ENCODE assay signal across 1 cellular context in the genomic region with DNA sequence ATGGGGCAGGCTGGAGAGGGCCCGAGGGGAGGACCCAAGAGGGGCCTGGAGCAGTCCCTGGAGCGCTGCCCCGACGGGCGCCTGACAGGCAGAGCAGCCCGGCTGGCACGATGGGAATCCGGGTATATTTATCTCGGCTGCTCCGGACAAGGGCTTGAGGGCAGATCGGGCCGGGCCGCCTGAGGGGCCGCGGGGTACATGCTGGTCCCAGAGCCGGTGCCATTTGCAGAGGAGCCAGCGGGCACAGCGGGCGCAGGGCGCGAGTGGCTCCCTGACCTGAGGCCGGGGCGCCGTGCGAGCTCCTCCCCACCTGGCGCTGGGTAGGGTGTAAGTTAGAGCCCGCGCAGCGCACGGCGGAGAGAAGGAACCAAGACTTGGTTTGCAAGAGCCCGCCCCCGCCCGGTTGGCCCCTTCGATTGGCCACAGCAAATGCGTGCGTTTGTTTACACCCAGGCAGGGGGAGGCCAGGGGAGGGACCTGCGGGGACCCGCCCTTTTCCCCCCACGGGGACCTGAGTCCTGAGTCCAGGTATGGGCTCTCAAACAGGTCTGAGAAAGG.
TF ChIP-seq lines count a peak whose summit lies in the region.

No MANE protein-coding gene starts in this region.

TF ChIP-seq in HepG2, 621 proteins besides CTCF, POLR2A, EP300 and RAD21 (continued from another document and continues in another):
- TF ChIP-seq ZNF569 (CRISPR knock-in tag; IDR thresholded peaks at IDR 0.05; ENCODE audit: borderline replicate concordance) (no peak), ELF1 (CRISPR knock-in tag; IDR thresholded peaks at IDR 0.05) (peak; percentile 16; the same call in 1 of the 2 replicates), BATF2 (CRISPR knock-in tag; IDR thresholded peaks at IDR 0.05) (no peak), SALL1 (CRISPR knock-in tag; IDR thresholded peaks at IDR 0.05) (peak; percentile 37), ZBTB38 (CRISPR knock-in tag; IDR thresholded peaks at IDR 0.05) (no peak), TCF7 (IDR thresholded peaks at IDR 0.05; ENCODE audit: low read depth) (no peak), ZNF317 (CRISPR knock-in tag; IDR thresholded peaks at IDR 0.05) (no peak), FOXA3 (CRISPR knock-in tag; IDR thresholded peaks at IDR 0.05) (peak; percentile 87), MATR3 (CRISPR knock-in tag; IDR thresholded peaks at IDR 0.05) (no peak), GFI1 (CRISPR knock-in tag; IDR thresholded peaks at IDR 0.05; ENCODE audit: borderline replicate concordance) (0 out of 2 replicates have a peak, but pooled peaks have one; percentile 20), THAP8 (CRISPR knock-in tag; IDR thresholded peaks at IDR 0.05; ENCODE audit: borderline replicate concordance) (0 out of 2 replicates have a peak, but pooled peaks have one; percentile 69), PCBP2 (optimal IDR thresholded peaks at IDR 0.05; ENCODE audit: low read depth, low read length, poor library complexity, severe bottlenecking) (no peak), PLSCR1 (CRISPR knock-in tag; IDR thresholded peaks at IDR 0.05; ENCODE audit: borderline replicate concordance) (0 out of 2 replicates have a peak, but pooled peaks have one; percentile 46), ZNF704 (CRISPR knock-in tag; IDR thresholded peaks at IDR 0.05; ENCODE audit: borderline replicate concordance) (no peak), SOX5 (CRISPR knock-in tag; IDR thresholded peaks at IDR 0.05; ENCODE audit: borderline replicate concordance) (no peak), SMARCE1 (IDR thresholded peaks at IDR 0.05; ENCODE audit: borderline replicate concordance) (no peak), REXO4 (CRISPR knock-in tag; IDR thresholded peaks at IDR 0.05; ENCODE audit: borderline replicate concordance) (no peak), ZNF768 (CRISPR knock-in tag; IDR thresholded peaks at IDR 0.05) (no peak), ATM (IDR thresholded peaks at IDR 0.05; ENCODE audit: borderline replicate concordance) (no peak), JUND (CRISPR knock-in tag; IDR thresholded peaks at IDR 0.05) (no peak), CSRNP2 (CRISPR knock-in tag; conservative IDR thresholded peaks at IDR 0.05; ENCODE audit: low read depth) (no peak), CBX5 (CRISPR knock-in tag; IDR thresholded peaks at IDR 0.05; ENCODE audit: borderline replicate concordance) (0 out of 2 replicates have a peak, but pooled peaks have one; percentile 23), ZNF20 (CRISPR knock-in tag; IDR thresholded peaks at IDR 0.05) (no peak), ATF4 (CRISPR knock-in tag; IDR thresholded peaks at IDR 0.05) (0 out of 4 replicates have a peak, but pooled peaks of 1 of the 2 experiments have one; percentile 4), FOXA1 (IDR thresholded peaks at IDR 0.05) (no peak), FOXA1 (CRISPR knock-in tag; IDR thresholded peaks at IDR 0.05) (peak; percentile 68), GZF1 (CRISPR knock-in tag; IDR thresholded peaks at IDR 0.05) (no peak), ZNF747 (CRISPR knock-in tag; IDR thresholded peaks at IDR 0.05; ENCODE audit: borderline replicate concordance) (no peak), ZNF891 (CRISPR knock-in tag; IDR thresholded peaks at IDR 0.05) (no peak), ZNF777 (CRISPR knock-in tag; IDR thresholded peaks at IDR 0.05) (no peak), ZNF878 (CRISPR knock-in tag; IDR thresholded peaks at IDR 0.05) (no peak), KLF12 (CRISPR knock-in tag; IDR thresholded peaks at IDR 0.05; ENCODE audit: borderline replicate concordance) (peak; percentile 23; the same call in 1 of the 2 replicates), CBFB (CRISPR knock-in tag; IDR thresholded peaks at IDR 0.05) (no peak), PRDM10 (CRISPR knock-in tag; IDR thresholded peaks at IDR 0.05; ENCODE audit: low read depth) (no peak), ZNF333 (CRISPR knock-in tag; IDR thresholded peaks at IDR 0.05; ENCODE audit: borderline replicate concordance) (no peak), TARDBP (CRISPR knock-in tag; IDR thresholded peaks at IDR 0.05) (no peak), NBN (conservative IDR thresholded peaks at IDR 0.05) (no peak)
- TF ChIP-seq, protein P1, sequence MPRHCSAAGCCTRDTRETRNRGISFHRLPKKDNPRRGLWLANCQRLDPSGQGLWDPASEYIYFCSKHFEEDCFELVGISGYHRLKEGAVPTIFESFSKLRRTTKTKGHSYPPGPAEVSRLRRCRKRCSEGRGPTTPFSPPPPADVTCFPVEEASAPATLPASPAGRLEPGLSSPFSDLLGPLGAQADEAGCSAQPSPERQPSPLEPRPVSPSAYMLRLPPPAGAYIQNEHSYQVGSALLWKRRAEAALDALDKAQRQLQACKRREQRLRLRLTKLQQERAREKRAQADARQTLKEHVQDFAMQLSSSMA (CRISPR knock-in tag; IDR thresholded peaks at IDR 0.05) = no peak
- TF ChIP-seq, protein P2, sequence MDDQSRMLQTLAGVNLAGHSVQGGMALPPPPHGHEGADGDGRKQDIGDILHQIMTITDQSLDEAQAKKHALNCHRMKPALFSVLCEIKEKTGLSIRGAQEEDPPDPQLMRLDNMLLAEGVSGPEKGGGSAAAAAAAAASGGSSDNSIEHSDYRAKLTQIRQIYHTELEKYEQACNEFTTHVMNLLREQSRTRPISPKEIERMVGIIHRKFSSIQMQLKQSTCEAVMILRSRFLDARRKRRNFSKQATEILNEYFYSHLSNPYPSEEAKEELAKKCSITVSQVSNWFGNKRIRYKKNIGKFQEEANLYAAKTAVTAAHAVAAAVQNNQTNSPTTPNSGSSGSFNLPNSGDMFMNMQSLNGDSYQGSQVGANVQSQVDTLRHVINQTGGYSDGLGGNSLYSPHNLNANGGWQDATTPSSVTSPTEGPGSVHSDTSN (CRISPR knock-in tag; IDR thresholded peaks at IDR 0.05; ENCODE audit: borderline replicate concordance) = peak; percentile 14; the same call in 1 of the 2 replicates
- TF ChIP-seq, protein P3, sequence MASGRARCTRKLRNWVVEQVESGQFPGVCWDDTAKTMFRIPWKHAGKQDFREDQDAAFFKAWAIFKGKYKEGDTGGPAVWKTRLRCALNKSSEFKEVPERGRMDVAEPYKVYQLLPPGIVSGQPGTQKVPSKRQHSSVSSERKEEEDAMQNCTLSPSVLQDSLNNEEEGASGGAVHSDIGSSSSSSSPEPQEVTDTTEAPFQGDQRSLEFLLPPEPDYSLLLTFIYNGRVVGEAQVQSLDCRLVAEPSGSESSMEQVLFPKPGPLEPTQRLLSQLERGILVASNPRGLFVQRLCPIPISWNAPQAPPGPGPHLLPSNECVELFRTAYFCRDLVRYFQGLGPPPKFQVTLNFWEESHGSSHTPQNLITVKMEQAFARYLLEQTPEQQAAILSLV (CRISPR knock-in tag; IDR thresholded peaks at IDR 0.05; ENCODE audit: borderline replicate concordance) = no peak
- TF ChIP-seq, protein P4, sequence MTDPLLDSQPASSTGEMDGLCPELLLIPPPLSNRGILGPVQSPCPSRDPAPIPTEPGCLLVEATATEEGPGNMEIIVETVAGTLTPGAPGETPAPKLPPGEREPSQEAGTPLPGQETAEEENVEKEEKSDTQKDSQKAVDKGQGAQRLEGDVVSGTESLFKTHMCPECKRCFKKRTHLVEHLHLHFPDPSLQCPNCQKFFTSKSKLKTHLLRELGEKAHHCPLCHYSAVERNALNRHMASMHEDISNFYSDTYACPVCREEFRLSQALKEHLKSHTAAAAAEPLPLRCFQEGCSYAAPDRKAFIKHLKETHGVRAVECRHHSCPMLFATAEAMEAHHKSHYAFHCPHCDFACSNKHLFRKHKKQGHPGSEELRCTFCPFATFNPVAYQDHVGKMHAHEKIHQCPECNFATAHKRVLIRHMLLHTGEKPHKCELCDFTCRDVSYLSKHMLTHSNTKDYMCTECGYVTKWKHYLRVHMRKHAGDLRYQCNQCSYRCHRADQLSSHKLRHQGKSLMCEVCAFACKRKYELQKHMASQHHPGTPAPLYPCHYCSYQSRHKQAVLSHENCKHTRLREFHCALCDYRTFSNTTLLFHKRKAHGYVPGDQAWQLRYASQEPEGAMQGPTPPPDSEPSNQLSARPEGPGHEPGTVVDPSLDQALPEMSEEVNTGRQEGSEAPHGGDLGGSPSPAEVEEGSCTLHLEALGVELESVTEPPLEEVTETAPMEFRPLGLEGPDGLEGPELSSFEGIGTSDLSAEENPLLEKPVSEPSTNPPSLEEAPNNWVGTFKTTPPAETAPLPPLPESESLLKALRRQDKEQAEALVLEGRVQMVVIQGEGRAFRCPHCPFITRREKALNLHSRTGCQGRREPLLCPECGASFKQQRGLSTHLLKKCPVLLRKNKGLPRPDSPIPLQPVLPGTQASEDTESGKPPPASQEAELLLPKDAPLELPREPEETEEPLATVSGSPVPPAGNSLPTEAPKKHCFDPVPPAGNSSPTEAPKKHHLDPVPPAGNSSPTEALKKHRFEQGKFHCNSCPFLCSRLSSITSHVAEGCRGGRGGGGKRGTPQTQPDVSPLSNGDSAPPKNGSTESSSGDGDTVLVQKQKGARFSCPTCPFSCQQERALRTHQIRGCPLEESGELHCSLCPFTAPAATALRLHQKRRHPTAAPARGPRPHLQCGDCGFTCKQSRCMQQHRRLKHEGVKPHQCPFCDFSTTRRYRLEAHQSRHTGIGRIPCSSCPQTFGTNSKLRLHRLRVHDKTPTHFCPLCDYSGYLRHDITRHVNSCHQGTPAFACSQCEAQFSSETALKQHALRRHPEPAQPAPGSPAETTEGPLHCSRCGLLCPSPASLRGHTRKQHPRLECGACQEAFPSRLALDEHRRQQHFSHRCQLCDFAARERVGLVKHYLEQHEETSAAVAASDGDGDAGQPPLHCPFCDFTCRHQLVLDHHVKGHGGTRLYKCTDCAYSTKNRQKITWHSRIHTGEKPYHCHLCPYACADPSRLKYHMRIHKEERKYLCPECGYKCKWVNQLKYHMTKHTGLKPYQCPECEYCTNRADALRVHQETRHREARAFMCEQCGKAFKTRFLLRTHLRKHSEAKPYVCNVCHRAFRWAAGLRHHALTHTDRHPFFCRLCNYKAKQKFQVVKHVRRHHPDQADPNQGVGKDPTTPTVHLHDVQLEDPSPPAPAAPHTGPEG (CRISPR knock-in tag; IDR thresholded peaks at IDR 0.05) = no peak
